1 cellular context compared by ENCODE assay signal in the genomic region with DNA sequence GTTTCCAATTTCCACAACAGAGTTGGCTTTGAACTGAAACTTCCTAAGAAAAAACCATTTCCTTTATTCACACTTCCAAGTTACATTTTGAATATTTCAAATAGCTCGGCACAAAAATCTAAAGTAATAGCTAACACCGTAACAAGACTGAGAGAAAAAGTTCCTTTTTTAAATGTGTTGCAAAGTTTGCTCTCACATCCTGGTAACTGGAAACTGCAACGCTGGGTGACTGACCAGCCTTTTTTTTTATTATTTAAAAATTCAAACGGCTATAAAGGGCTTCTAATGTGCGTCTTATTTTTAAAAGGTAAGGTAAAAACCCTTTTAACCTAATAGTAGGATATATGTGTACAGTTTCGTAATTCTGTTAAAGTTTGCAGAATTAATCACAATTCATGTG.
TF ChIP-seq lines count a peak whose summit lies in the region.

No MANE protein-coding gene starts in this region.

TF ChIP-seq in H1, 55 proteins besides CTCF, POLR2A, EP300 and RAD21:
- TF ChIP-seq, protein P1, sequence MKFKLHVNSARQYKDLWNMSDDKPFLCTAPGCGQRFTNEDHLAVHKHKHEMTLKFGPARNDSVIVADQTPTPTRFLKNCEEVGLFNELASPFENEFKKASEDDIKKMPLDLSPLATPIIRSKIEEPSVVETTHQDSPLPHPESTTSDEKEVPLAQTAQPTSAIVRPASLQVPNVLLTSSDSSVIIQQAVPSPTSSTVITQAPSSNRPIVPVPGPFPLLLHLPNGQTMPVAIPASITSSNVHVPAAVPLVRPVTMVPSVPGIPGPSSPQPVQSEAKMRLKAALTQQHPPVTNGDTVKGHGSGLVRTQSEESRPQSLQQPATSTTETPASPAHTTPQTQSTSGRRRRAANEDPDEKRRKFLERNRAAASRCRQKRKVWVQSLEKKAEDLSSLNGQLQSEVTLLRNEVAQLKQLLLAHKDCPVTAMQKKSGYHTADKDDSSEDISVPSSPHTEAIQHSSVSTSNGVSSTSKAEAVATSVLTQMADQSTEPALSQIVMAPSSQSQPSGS (IDR thresholded peaks at IDR 0.05; ENCODE audit: low read length): no peak
- TF ChIP-seq, protein P2, sequence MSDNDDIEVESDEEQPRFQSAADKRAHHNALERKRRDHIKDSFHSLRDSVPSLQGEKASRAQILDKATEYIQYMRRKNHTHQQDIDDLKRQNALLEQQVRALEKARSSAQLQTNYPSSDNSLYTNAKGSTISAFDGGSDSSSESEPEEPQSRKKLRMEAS (IDR thresholded peaks at IDR 0.05): no peak
- TF ChIP-seq GTF2F1 (IDR thresholded peaks at IDR 0.05; ENCODE audit: borderline replicate concordance, low read depth, low read length) (no peak), KDM4A (IDR thresholded peaks at IDR 0.05; ENCODE audit: low read depth, low read length, severe bottlenecking) (no peak), POU5F1 (IDR thresholded peaks at IDR 0.05; ENCODE audit: low read depth, low read length) (no peak)
